ENCODE assay signal across 1 cellular context in genomic region chr11:65152157-65152556, GRCh38.
TF ChIP-seq lines count a peak whose summit lies in the region.

No MANE protein-coding gene starts in this region.

TF ChIP-seq in GM12878, 131 proteins besides CTCF, POLR2A, EP300 and RAD21:
- TF ChIP-seq ZNF592 (IDR thresholded peaks at IDR 0.05): no peak
- peak; percentile 28; the same call in 1 of the 2 replicates for TF ChIP-seq SPI1 (IDR thresholded peaks at IDR 0.05; ENCODE audit: borderline replicate concordance, insufficient read depth, low read depth, low read length)
- peak; percentile 19; the same call in 1 of the 2 replicates for TF ChIP-seq TAF1 (IDR thresholded peaks at IDR 0.05; ENCODE audit: borderline replicate concordance, low read depth, low read length)
TF ChIP-seq in GM12878: peak in this region for 2.
